18 cellular contexts compared by ENCODE assay signal in the genomic region with DNA sequence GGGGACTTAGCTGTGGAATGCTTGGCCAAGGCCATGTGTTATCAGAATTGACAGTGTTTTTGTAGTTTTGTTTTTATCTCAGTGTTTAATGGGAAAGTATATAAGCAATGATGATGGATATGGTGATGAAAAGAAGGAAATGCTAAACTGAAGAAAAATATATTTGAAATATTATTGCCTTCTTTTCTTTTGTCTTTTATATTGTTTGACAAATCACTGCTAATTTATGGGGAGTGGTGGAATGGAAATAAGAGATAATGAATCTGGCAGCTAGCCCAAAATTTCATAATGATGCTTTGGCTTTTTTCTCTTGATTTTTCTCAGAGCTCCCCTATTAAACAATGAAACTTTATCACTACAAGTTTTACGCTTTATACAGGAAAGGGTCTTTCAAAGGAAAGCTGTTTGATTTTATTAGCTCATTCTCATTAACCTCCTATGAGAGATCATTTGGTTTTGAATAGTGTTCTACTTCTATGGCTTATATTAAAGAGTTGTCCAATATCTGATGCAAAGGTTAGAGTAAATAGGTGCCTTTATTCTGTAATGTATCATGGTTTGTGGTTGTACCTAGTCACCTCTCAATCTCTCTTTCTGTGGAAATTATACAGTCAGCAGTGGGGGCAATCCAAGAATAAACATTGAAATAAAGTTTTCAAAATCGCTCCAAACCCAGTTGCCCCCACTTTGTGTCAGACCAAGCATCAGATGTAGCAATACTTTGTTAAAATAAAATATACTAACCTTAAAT. TPM values are rescaled to one million over a fixed set of nuclear protein-coding genes. Genes with fewer than 3 reads are reported as not detected.
A peak's percentile ranks its signal among the peaks of the same experiment; 100 is the strongest.
DNase-seq lines count a peak whose midpoint lies in the region; ATAC-seq, FAIRE-seq and TF ChIP-seq lines count a peak whose summit lies in the region.
"Had no signal": no experiment of that assay in that cellular context is flagged by ENCODE, and none has a peak within 500 bp of the region (broad histone marks: within the 10 kb centered on the region; RNA-seq: fewer than 3 reads in every experiment).

No MANE protein-coding gene starts in this region.

- no peak for FAIRE-seq in K562 (lab: Jason Lieb, UNC)
- FAIRE-seq: G401.6, GM12891 had no signal

- intact Hi-C loops in heart right ventricle (cut with DNase I) (loop anchor here in 7 of 10 donors (5.0 kb wide), 3 partner anchors 233 to 758 kb away; no protein-coding TSS in a partner anchor), Right ventricle myocardium inferior (cut with DNase I) (loop anchor here (2.0 to 5.0 kb wide), 3 partner anchors 423 to 1363 kb away; no protein-coding TSS in a partner anchor), K562 (cut with micrococcal nuclease) (loop anchor here (2.0 kb wide), 1 partner anchor 235 kb away; no protein-coding TSS in a partner anchor)

- in situ Hi-C loops in K562 (cut with MboI), result loop anchor here (5.0 to 25.0 kb wide), 3 partner anchors 228 to 778 kb away; partner anchors contain the start of gene ADGRG7
- in situ Hi-C loops in KBM-7 (cut with MboI; ENCODE audit: low pct_unique_long_range_greater_than_20kb, low sequenced_read_pairs), result loop anchor here (10.0 kb wide), 1 partner anchor 421 kb away; no protein-coding TSS in a partner anchor

- POLR2A ChIA-PET in K562 (lab: Yijun Ruan, JAX), result no interaction called here

- H3K9me1 ChIP-seq in K562 (ENCODE audit: control insufficient read depth, insufficient read depth, low read length), result no peaks in the 10 kb centered on the region

- H3K4me1 ChIP-seq in heart right ventricle, result peaks cover 0 to 47% (median 23%) of the 10 kb centered on the region in 9 donors
- no peaks in the 10 kb centered on the region for H3K4me1 ChIP-seq in K562 (replicated peaks in 1 of 2; ENCODE audit: control insufficient read depth in 2 of 2, insufficient read depth in 2 of 2, low read length in 2 of 2)
- no peaks in the 10 kb centered on the region for H3K4me1 ChIP-seq in rectal smooth muscle tissue (ENCODE audit: control insufficient read depth, insufficient read depth, low read length)

- CTCF ChIA-PET in K562 (lab: Yijun Ruan, JAX; ENCODE audit: low intra/inter-chr PET ratio), result no interaction called here

- no peaks in the 10 kb centered on the region for H3K27me3 ChIP-seq in heart right ventricle
- H3K27me3 ChIP-seq in K562 (ENCODE audit: control insufficient read depth in 2 of 2, insufficient read depth in 2 of 2, low read length in 2 of 2), result no peaks in the 10 kb centered on the region
- no peaks in the 10 kb centered on the region for H3K27me3 ChIP-seq in rectal smooth muscle tissue (ENCODE audit: control insufficient read depth, insufficient read depth, low read length)

- no peak for TF ChIP-seq POLR2A in K562 (conservative IDR thresholded peaks at IDR 0.05)

- H3K79me2 ChIP-seq in K562 (ENCODE audit: control insufficient read depth, insufficient read depth, low read length), result peaks cover 81% of the 10 kb centered on the region

- 74 to 77% methylated on average over 2 of the region's 2 CpGs for WGBS in heart right ventricle, 2 donors
- 100% methylated on average over 2 of the region's 2 CpGs for WGBS in K562 (ENCODE audit: insufficient coverage, low coverage, missing lambda C conversion rate)

- H2AFZ ChIP-seq in K562 (ENCODE audit: low read depth, low read length), result no peak overlapping the region

- DNase-seq in heart right ventricle (no peak), Right ventricle myocardium inferior (ENCODE audit: missing footprints) (no peak), K562 (ENCODE audit: extremely low read depth in 1 of 4, low spot score in 3 of 4) (no peak), KBM-7 (no peak), left lobe of liver (ENCODE audit: low spot score) (no peak), NCI-H524 treated with DMSO at 0.1 percent for 48 hours (lab: John Stamatoyannopoulos, UW) (no peak)
- DNase-seq: ACHN; CD4-positive, alpha-beta T cell; DMS79 treated with DMSO at 0.1 percent for 48 hours; H7; MV-4-11; NCI-H1436; NCI-H2081; NCI-H526 had no signal

- H3K27ac ChIP-seq in heart right ventricle (peak overlapping the region in 7 of 10 donors; percentile 8 to 62 (median 25)), K562 (ENCODE audit: extremely low read depth, low read depth, low read length) (no peak overlapping the region), rectal smooth muscle tissue (ENCODE audit: low read depth, low read length) (peak overlapping the region; percentile 26)
- H3K27ac ChIP-seq: RWPE1 had no signal

- H3K9me3 ChIP-seq in heart right ventricle (no peaks in the 10 kb centered on the region), K562 (replicated peaks; ENCODE audit: control insufficient read depth, insufficient read depth, low read depth, low read length) (no peaks in the 10 kb centered on the region)

- no peak for TF ChIP-seq EP300 in K562 (IDR thresholded peaks at IDR 0.05; ENCODE audit: low read length)

- H3K4me2 ChIP-seq in K562 (ENCODE audit: insufficient read depth, low read length), result no peak overlapping the region

- no peak for TF ChIP-seq CTCF in heart right ventricle (IDR thresholded peaks at IDR 0.05)
- no peak for TF ChIP-seq CTCF in K562 (IDR thresholded peaks at IDR 0.05 in 2 of 3, conservative IDR thresholded peaks at IDR 0.05 in 1 of 3; ENCODE audit: insufficient read depth in 2 of 3, low read depth in 1 of 3, low read length in 3 of 3)

- no TSS peak for BruUV-seq in K562 (replicated peaks; lab: Mats Ljungman, UMichigan)

- H3K9ac ChIP-seq in K562 (ENCODE audit: insufficient read depth in 1 of 2, low read depth in 2 of 2, low read length in 2 of 2), result no peak overlapping the region
- no peak overlapping the region for H3K9ac ChIP-seq in rectal smooth muscle tissue (ENCODE audit: low read length)

- H3K36me3 ChIP-seq in heart right ventricle (peaks cover 0 to 20% (median 0%) of the 10 kb centered on the region in 9 donors), K562 (ENCODE audit: control insufficient read depth, insufficient read depth, low read length) (no peaks in the 10 kb centered on the region), rectal smooth muscle tissue (ENCODE audit: control insufficient read depth, insufficient read depth, low read length) (no peaks in the 10 kb centered on the region)

- TF ChIP-seq RAD21 in K562 (CRISPR knock-in tag; conservative IDR thresholded peaks at IDR 0.05 in 1 of 2, IDR thresholded peaks at IDR 0.05 in 1 of 2), result no peak

- H4K20me1 ChIP-seq in K562 (replicated peaks; ENCODE audit: control insufficient read depth, insufficient read depth, low read length), result peaks cover 6% of the 10 kb centered on the region; the same call in 1 of the 2 replicates

- no peak overlapping the region for H3K4me3 ChIP-seq in heart right ventricle
- no peak overlapping the region for H3K4me3 ChIP-seq in K562
- H3K4me3 ChIP-seq in rectal smooth muscle tissue (ENCODE audit: low read length), result no peak overlapping the region

- no peak for ATAC-seq in heart right ventricle
- no peak for ATAC-seq in Right ventricle myocardium inferior
- no peak for ATAC-seq in K562
- no peak for ATAC-seq in left lobe of liver

TF ChIP-seq in K562, 482 proteins besides CTCF, POLR2A, EP300 and RAD21 (continues in another document):
- TF ChIP-seq BRCA1 (IDR thresholded peaks at IDR 0.05) (no peak), BRCA1 (CRISPR knock-in tag; IDR thresholded peaks at IDR 0.05) (no peak), PYGO2 (tag; IDR thresholded peaks at IDR 0.05) (no peak), SMAD1 (IDR thresholded peaks at IDR 0.05; ENCODE audit: low read depth, low read length, partially characterized antibody) (no peak), KDM1A (IDR thresholded peaks at IDR 0.05) (peak; percentile 33 to 55; a peak in 1 of 4 replicates), PHF21A (IDR thresholded peaks at IDR 0.05; ENCODE audit: borderline replicate concordance, low read depth) (0 out of 2 replicates have a peak, but pooled peaks have one; percentile 27), HINFP (tag; conservative IDR thresholded peaks at IDR 0.05; ENCODE audit: low read depth) (no peak)

RNA-seq across cellular contexts. Expression of gene CMSS1, which starts 16.3 kb away (rescaled TPM):
- 10 to 100 TPM; 24.6 to 45.4 (median 34.2) TPM for total RNA-seq in heart right ventricle
- polyA plus RNA-seq in heart right ventricle, result 10 to 100 TPM; 33.7 to 43.1 TPM
- 37.0 TPM for total RNA-seq in Right ventricle myocardium inferior
- total RNA-seq in K562 (2011; cell fraction: chromatin; rRNA removed; ENCODE audit: low replicate concordance), result 6.1 and 22.5 TPM in 2 replicates
- total RNA-seq in K562 (2011; cell fraction: nucleolus; rRNA removed), result 5.5 and 6.3 TPM in 2 replicates
- 17.7 and 42.3 TPM in 2 replicates for total RNA-seq in K562 (2011; cell fraction: nucleoplasm; rRNA removed)
- 39.6 and 46.9 TPM in 2 replicates for total RNA-seq in K562 (2014; rRNA removed)
- 85.3 and 86.3 TPM in 2 replicates for total RNA-seq in K562 (2014; rRNA removed; fragmentation: Illumina TruSeq; extraction: Trizol)
- total RNA-seq in K562 (2015; rRNA removed; fragmentation: Illumina TruSeq; extraction: Trizol), result 55.2 and 62.4 TPM in 2 replicates
- 75.7 and 78.7 TPM in 2 replicates for total RNA-seq in K562 (2021)
- polyA plus RNA-seq in K562 (2011; rRNA removed), result 40.2 and 56.1 TPM in 2 replicates
- 9.6 and 11.7 TPM in 2 replicates for polyA plus RNA-seq in K562 (2011; cell fraction: cytosol; rRNA removed)
- 9.8 and 11.2 TPM in 2 replicates for polyA plus RNA-seq in K562 (2011; cell fraction: nucleus; rRNA removed)
- polyA plus RNA-seq in K562 (2012), result 52.3 and 62.0 TPM in 2 replicates
- polyA plus RNA-seq in K562 (2014; fragmentation: Illumina TruSeq; extraction: Trizol), result 58.4 and 72.3 TPM in 2 replicates
- 100 to 1,000 TPM in 1 of 2 experiments, 10 to 100 TPM in 1; 73.0 to 109 TPM for polyA plus RNA-seq in K562 (2014; fragmentation: Nextera tagmentation; extraction: Ambion mirVana)
- polyA plus RNA-seq in K562 (2014; rRNA removed), result 50.6 and 63.8 TPM in 2 replicates
- 21.4 and 25.6 TPM in 2 replicates for polyA minus RNA-seq in K562 (2011; rRNA and poly(A)+ RNA removed)
- 23.0 and 36.2 TPM in 2 replicates for polyA minus RNA-seq in K562 (2011; cell fraction: cytosol; rRNA and poly(A)+ RNA removed)
- 11.2 and 12.4 TPM in 2 replicates for polyA minus RNA-seq in K562 (2011; cell fraction: nucleus; rRNA and poly(A)+ RNA removed)
- total RNA-seq in left lobe of liver, result 9.7 TPM
